8 cellular contexts compared by ENCODE assay signal in the genomic region with DNA sequence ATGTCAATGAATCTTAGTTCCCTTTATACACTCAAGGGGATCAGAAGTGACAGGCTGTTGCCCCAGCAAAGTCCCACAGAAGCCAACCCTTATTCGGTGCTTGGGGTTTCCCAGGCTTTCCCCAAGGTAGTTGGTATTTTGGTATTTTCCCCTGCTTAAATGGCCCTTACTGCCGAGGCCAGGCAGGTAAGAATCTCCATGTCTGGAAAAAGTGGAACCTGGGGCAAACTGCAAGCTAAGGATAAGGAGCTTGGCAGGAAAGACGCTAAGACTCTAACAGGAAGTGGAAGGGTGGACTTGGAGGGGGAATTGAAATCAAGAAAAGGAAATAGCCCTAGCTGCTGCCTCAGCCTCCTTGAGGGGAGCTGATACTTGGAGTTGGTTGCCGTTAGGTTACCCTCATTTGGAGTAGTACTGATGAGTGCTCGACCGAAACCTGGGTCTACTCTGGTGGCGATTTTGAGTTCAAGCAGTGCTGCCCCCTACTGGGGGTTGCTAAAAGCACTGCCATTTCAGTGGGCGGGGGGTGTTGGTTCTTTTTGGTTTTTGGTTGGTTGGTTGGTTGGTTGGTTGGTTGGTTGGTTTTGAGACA. TPM values are rescaled to one million over a fixed set of nuclear protein-coding genes. Genes with fewer than 3 reads are reported as not detected.
DNase-seq lines count a peak whose midpoint lies in the region; ATAC-seq, FAIRE-seq and TF ChIP-seq lines count a peak whose summit lies in the region.

No MANE protein-coding gene starts in this region.

- H3K4me3 ChIP-seq in BJ (ENCODE audit: low read depth, low read length) (no peak overlapping the region), astrocyte (ENCODE audit: insufficient read depth, low read depth, low read length) (no peak overlapping the region), right lobe of liver (no peak overlapping the region)

- H3K4me2 ChIP-seq in astrocyte (ENCODE audit: low read length), result no peak overlapping the region

- H3K27ac Mint-ChIP-seq in astrocyte (ENCODE audit: unreplicated experiment), result peak overlapping the region; percentile 77

- H3K9ac ChIP-seq in astrocyte (ENCODE audit: low read length), result no peak overlapping the region

- H4K20me1 ChIP-seq in astrocyte (ENCODE audit: insufficient read depth, low read length), result peaks cover 52% of the 10 kb centered on the region

- no peaks in the 10 kb centered on the region for H3K9me3 Mint-ChIP-seq in astrocyte (ENCODE audit: unreplicated experiment)

- DNase-seq in BJ (ENCODE audit: low read depth) (no peak), GM19238 (ENCODE audit: insufficient read length, low spot score) (peak; percentile 72), T-helper 22 cell (ENCODE audit: low read depth) (peak; percentile 18), astrocyte (ENCODE audit: low read depth) (no peak), right lobe of liver (no peak), SHP77 (lab: John Stamatoyannopoulos, UW) (no peak)
- DNase-seq in stimulated activated CD8-positive, alpha-beta memory T cell treated with anti-CD3 and anti-CD28 coated beads, Interleukin-7, amount 100 ng/mL, for 1 hour (ENCODE audit: low read depth in 2 of 2), result peak; percentile 41 to 49

- peaks cover 51% of the 10 kb centered on the region for H3K4me1 Mint-ChIP-seq in astrocyte (ENCODE audit: low read depth, unreplicated experiment)

- POLR2A ChIA-PET in BJ (lab: Charles Lee), result no interaction called here

- peaks cover 13% of the 10 kb centered on the region for H3K36me3 Mint-ChIP-seq in astrocyte (ENCODE audit: low read depth, unreplicated experiment)

- H3K9me3 ChIP-seq in astrocyte (ENCODE audit: insufficient read depth, low read depth, low read length), result no peaks in the 10 kb centered on the region
- no peaks in the 10 kb centered on the region for H3K9me3 ChIP-seq in right lobe of liver

- H3K4me1 ChIP-seq in astrocyte (ENCODE audit: insufficient read depth, low read length) (peaks cover 17% of the 10 kb centered on the region), right lobe of liver (peaks cover 0 to 3% (median 0%) of the 10 kb centered on the region in 4 donors)

- peaks cover 12% of the 10 kb centered on the region for H3K36me3 ChIP-seq in BJ (ENCODE audit: control insufficient read depth, insufficient read depth, low read length)
- peaks cover 41% of the 10 kb centered on the region for H3K36me3 ChIP-seq in astrocyte (ENCODE audit: insufficient read depth, low read length)
- H3K36me3 ChIP-seq in right lobe of liver, result peaks cover 3 to 35% (median 23%) of the 10 kb centered on the region in 4 donors

- no peak overlapping the region for H3K27ac ChIP-seq in astrocyte (ENCODE audit: low read depth, low read length)
- H3K27ac ChIP-seq in right lobe of liver, result no peak overlapping the region

- TF ChIP-seq POLR2A in right lobe of liver (IDR thresholded peaks at IDR 0.05), result no peak

- H3K27me3 Mint-ChIP-seq in astrocyte (ENCODE audit: low read depth, unreplicated experiment), result no peaks in the 10 kb centered on the region

- TF ChIP-seq CTCF in BJ (IDR thresholded peaks at IDR 0.05; ENCODE audit: insufficient read depth, low read depth, low read length) (peak; percentile 67), astrocyte (IDR thresholded peaks at IDR 0.05; ENCODE audit: insufficient read depth, low read depth, low read length) (peak; percentile 47), right lobe of liver (IDR thresholded peaks at IDR 0.05) (peak; percentile 23 to 46 (median 30))

- no peak for FAIRE-seq in astrocyte (lab: Jason Lieb, UNC)

- H2AFZ ChIP-seq in astrocyte (ENCODE audit: low read depth, low read length), result no peak overlapping the region

- H3K4me3 Mint-ChIP-seq in astrocyte (ENCODE audit: unreplicated experiment), result no peak overlapping the region

- intact Hi-C loops in right lobe of liver (cut with DNase I), result no loop called here

- H3K27me3 ChIP-seq in BJ (ENCODE audit: control insufficient read depth, insufficient read depth, low read length), result no peaks in the 10 kb centered on the region
- H3K27me3 ChIP-seq in astrocyte (ENCODE audit: insufficient read depth, low read length), result no peaks in the 10 kb centered on the region
- no peaks in the 10 kb centered on the region for H3K27me3 ChIP-seq in right lobe of liver

- peaks cover 7% of the 10 kb centered on the region for H3K79me2 ChIP-seq in astrocyte (ENCODE audit: insufficient read depth, low read length)

- CTCF ChIA-PET in BJ (lab: Yijun Ruan, JAX), result interaction anchor here (0.6 to 1.6 kb wide), 10 partner anchors 9 to 75 kb away, joined by 3 to 12 read pairs (median 4); no protein-coding TSS in a partner anchor

- peak; percentile 76 for ATAC-seq in HG03342 (IDR thresholded peaks at IDR 0.05; ENCODE audit: unreplicated experiment)
- peak; percentile 30 to 66 (median 40) for ATAC-seq in right lobe of liver

- WGBS in right lobe of liver (ENCODE audit: insufficient coverage, low coverage, low lambda C conversion rate, missing lambda C conversion rate), result 53% methylated on average over 8 of the region's 8 CpGs

RNA-seq across cellular contexts. Expression of gene GPBAR1, which starts 3.3 kb away (rescaled TPM):
- polyA plus RNA-seq in BJ (2011; rRNA removed), result 0.04 TPM in 1 of 2 replicates, not detected in the other
- polyA minus RNA-seq in BJ (2011; rRNA and poly(A)+ RNA removed), result 0.19 TPM in 1 of 2 replicates, not detected in the other
- total RNA-seq in astrocyte (0.55 and 0.70 TPM in 2 replicates), right lobe of liver (1 to 10 TPM in 2 of 6 experiments, under 1 TPM in 4; 0.56 to 3.2 (median 0.94) TPM)

RNA-seq across cellular contexts. Expression of gene AAMP, which starts 12.5 kb away (rescaled TPM):
- 65.1 and 84.9 TPM in 2 replicates for polyA plus RNA-seq in BJ (2011; rRNA removed)
- 42.2 and 49.7 TPM in 2 replicates for polyA minus RNA-seq in BJ (2011; rRNA and poly(A)+ RNA removed)
- total RNA-seq in astrocyte (78.8 and 87.3 TPM in 2 replicates), right lobe of liver (10 to 100 TPM; 40.0 to 99.5 (median 45.2) TPM)

RNA-seq across cellular contexts. Expression of gene PNKD, which starts 12.8 kb away (rescaled TPM):
- polyA plus RNA-seq in BJ (2011; rRNA removed), result 44.5 and 54.5 TPM in 2 replicates
- polyA minus RNA-seq in BJ (2011; rRNA and poly(A)+ RNA removed), result 10.9 and 16.9 TPM in 2 replicates
- total RNA-seq in astrocyte, result 40.9 and 43.3 TPM in 2 replicates
- 100 to 1,000 TPM in 4 of 6 experiments, 10 to 100 TPM in 2; 78.5 to 137 (median 115) TPM for total RNA-seq in right lobe of liver

RNA-seq across cellular contexts. Expression of gene TMBIM1, which starts 34.8 kb away (rescaled TPM):
- polyA plus RNA-seq in BJ (2011; rRNA removed), result 116 and 206 TPM in 2 replicates
- polyA minus RNA-seq in BJ (2011; rRNA and poly(A)+ RNA removed), result 63.6 and 64.6 TPM in 2 replicates
- total RNA-seq in astrocyte, result 34.8 and 37.2 TPM in 2 replicates
- total RNA-seq in right lobe of liver, result 100 to 1,000 TPM; 101 to 160 (median 126) TPM

RNA-seq across cellular contexts. Expression of gene ARPC2, which starts 40.5 kb away (rescaled TPM):
- 699 and 831 TPM in 2 replicates for polyA plus RNA-seq in BJ (2011; rRNA removed)
- 271 and 382 TPM in 2 replicates for polyA minus RNA-seq in BJ (2011; rRNA and poly(A)+ RNA removed)
- total RNA-seq in astrocyte (521 and 535 TPM in 2 replicates), right lobe of liver (100 to 1,000 TPM in 1 of 6 experiments, 10 to 100 TPM in 5; 54.9 to 110 (median 78.1) TPM)

Comparison
In these comparisons a context has a peak if more than half of its experiments do, and no peak if none do; other contexts are left out.
1. DNase-seq: peak in GM19238 (single experiment), T-helper 22 cell (single experiment) and stimulated activated CD8-positive, alpha-beta memory T cell treated with anti-CD3 and anti-CD28 coated beads, Interleukin-7, amount 100 ng/mL, for 1 hour (2 of 2); none in BJ (single experiment), astrocyte (single experiment), right lobe of liver (0 of 3) and SHP77 (0 of 2).
2. Peak in every context shown above with its lines, with median percentiles within 50 percentile points of each other: CTCF ChIP-seq.